8 cellular contexts compared by ENCODE assay signal in the genomic region with DNA sequence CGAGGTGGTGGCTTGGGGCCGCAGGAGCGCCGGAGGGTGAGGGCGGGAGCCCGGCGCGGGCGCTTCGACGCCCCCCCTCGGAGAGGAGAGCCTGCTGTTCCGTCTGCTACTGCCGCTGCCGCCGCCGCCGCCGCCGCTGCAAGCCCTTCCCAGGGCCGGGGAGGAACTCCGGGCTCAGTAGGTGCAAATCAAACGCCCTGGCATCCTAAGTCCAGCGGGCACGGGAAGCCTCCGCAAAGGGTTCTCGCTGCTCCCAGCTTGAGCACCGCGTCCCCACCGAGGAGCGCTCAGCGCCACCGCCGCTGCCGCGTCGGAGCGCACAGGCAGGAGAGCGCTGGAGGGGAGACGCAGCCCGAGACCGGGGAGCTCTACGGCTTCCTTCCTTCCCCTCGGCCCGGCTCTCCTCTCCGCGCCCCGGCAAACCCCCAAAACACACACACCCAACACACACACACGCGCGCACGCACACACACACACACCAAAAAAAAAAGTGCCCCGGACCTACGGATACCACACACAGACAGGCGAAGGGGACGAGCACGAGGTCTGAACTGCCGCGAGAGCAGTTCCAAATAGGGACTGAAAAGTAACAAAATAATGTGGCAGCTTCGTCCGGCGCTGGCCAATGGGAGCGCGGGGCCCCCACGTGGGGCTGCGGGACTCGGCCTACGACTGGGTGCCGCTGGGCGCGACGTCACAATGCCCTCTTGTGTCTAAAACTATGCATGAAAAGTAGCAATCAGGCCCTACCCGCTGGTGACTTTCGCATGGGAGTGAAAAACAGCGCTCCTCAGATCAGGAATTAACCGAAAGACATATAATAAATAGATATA. TPM values are rescaled to one million over a fixed set of nuclear protein-coding genes. Genes with fewer than 3 reads are reported as not detected.
DNase-seq lines count a peak whose midpoint lies in the region; ATAC-seq lines count a peak whose summit lies in the region.

A gene (minus strand): TSS at position 581 of the 833 bp plus-strand sequence. CDS start 1,119 bp downstream, outside the sequence.

- H3K27ac Mint-ChIP-seq in effector memory CD8-positive, alpha-beta T cell: peak within 1 kb of the TSS; percentile 99
- peak within 1 kb of the TSS; percentile 96 for H3K27ac Mint-ChIP-seq in memory B cell

- H3K4me3 Mint-ChIP-seq in effector memory CD8-positive, alpha-beta T cell: peak within 1 kb of the TSS; percentile 99 to 100
- H3K4me3 Mint-ChIP-seq in memory B cell: peak within 1 kb of the TSS; percentile 98

- DNase-seq in COLO668 (lab: John Stamatoyannopoulos, UW; ENCODE audit: unreplicated experiment): peak; percentile 98
- peak; percentile 99 for DNase-seq in HT-29 (ENCODE audit: low spot score)
- peak; percentile 97 to 98 for DNase-seq in NOMO-1 (lab: John Stamatoyannopoulos, UW; ENCODE audit: unreplicated experiment in 2 of 2)
- DNase-seq in activated CD8-positive, alpha-beta memory T cell treated with anti-CD3 and anti-CD28 coated beads for 4 hours (ENCODE audit: low read depth in 2 of 2): peak; percentile 94 to 95
- DNase-seq in effector memory CD8-positive, alpha-beta T cell: peak; percentile 96 to 97 (median 97)
- peak; percentile 93 to 96 for DNase-seq in memory B cell (ENCODE audit: low spot score in 2 of 2)
- peak; percentile 97 for DNase-seq in stimulated activated CD8-positive, alpha-beta memory T cell treated with anti-CD3 and anti-CD28 coated beads, Interleukin-12 subunit alpha, Interleukin-12 subunit beta, amount 100 ng/mL, for 4 hours (ENCODE audit: low read depth)

- no peaks in the 10 kb centered on the region for H3K9me3 Mint-ChIP-seq in effector memory CD8-positive, alpha-beta T cell
- H3K9me3 Mint-ChIP-seq in memory B cell: no peaks in the 10 kb centered on the region

- H3K4me1 Mint-ChIP-seq in effector memory CD8-positive, alpha-beta T cell (ENCODE audit: low read depth in 2 of 2): peaks cover 44 to 57% of the 10 kb centered on the region in 2 donors
- H3K4me1 Mint-ChIP-seq in memory B cell: peaks cover 25% of the 10 kb centered on the region

- ATAC-seq in GM19468 (IDR thresholded peaks at IDR 0.05; ENCODE audit: extremely low read depth, unreplicated experiment) (peak; percentile 47), memory B cell (ENCODE audit: low read depth) (peak; percentile 58)
- peak; percentile 66 for ATAC-seq in effector memory CD8-positive, alpha-beta T cell (replicated peaks)

- H3K36me3 Mint-ChIP-seq in effector memory CD8-positive, alpha-beta T cell (ENCODE audit: insufficient read depth): peaks cover 53% of the 10 kb centered on the region
- H3K36me3 Mint-ChIP-seq in memory B cell: peaks cover 18% of the 10 kb centered on the region

- peaks cover 0 to 4% of the 10 kb centered on the region in 2 donors for H3K27me3 Mint-ChIP-seq in effector memory CD8-positive, alpha-beta T cell
- H3K27me3 Mint-ChIP-seq in memory B cell: no peaks in the 10 kb centered on the region

RNA-seq across cellular contexts. Expression of the gene that starts here (rescaled TPM):
- 59.1 and 77.6 TPM in 2 replicates for total RNA-seq in HT-29 (2014; rRNA removed; shearing (Covaris generic))

Comparison
In these comparisons a context has a peak if more than half of its experiments do, and no peak if none do; other contexts are left out.
1. Peak in every context shown above with its lines: DNase-seq and ATAC-seq.